ENCODE assay signal across 20 cellular contexts in genomic region chr20:62637110-62637509, GRCh38.
"Had no signal": no experiment of that assay in that cellular context is flagged by ENCODE, and none has a peak within 500 bp of the region (broad histone marks: within the 10 kb centered on the region; RNA-seq: fewer than 3 reads in every experiment).

No MANE protein-coding gene starts in this region.

- H3K4me3 ChIP-seq: body of pancreas, cardiac muscle cell, heart right ventricle, lower lobe of right lung, smooth muscle cell, transverse colon, vagina had no signal

- H3K9me3 ChIP-seq: body of pancreas, heart right ventricle, lower lobe of right lung, transverse colon, vagina had no signal

- H3K27me3 ChIP-seq: vagina had no signal

- DNase-seq: activated CD4-positive, alpha-beta T cell treated with anti-CD3 and anti-CD28 coated beads for 1 hour; activated gamma-delta T cell treated with Interleukin-2 at 50 U/mL for 16 hours; activated T-cell treated with anti-CD3 and anti-CD28 coated beads, Interleukin-2, amount 50 U/mL, for 1 hour; anterior cingulate cortex; body of pancreas; cortex of kidney; endodermal cell; lower lobe of right lung; mesendoderm; naive B cell; occipital lobe; stimulated activated CD4-positive, alpha-beta T cell treated with anti-CD3 and anti-CD28 coated beads, Interleukin-2, amount 100 ng/mL, for 48 hours; stimulated activated CD8-positive, alpha-beta memory T cell treated with anti-CD3 and anti-CD28 coated beads, Interleukin-4, amount 100 ng/mL, for 48 hours; stimulated activated naive B cell treated with anti-CD40 and anti-IgM and Interleukin-4, amounts not matched to agents 10 μg/mL and 1 μg/mL and 100 μg/mL, for 72 hours; transverse colon had no signal

- H3K27ac ChIP-seq: body of pancreas, cardiac muscle cell, lower lobe of right lung, transverse colon, vagina had no signal

- ATAC-seq: body of pancreas, lower lobe of right lung, sciatic nerve had no signal

- H3K36me3 ChIP-seq: cardiac muscle cell, heart right ventricle, lower lobe of right lung, transverse colon, vagina had no signal
